ENCODE assay signal across 26 cellular contexts in the genomic region with DNA sequence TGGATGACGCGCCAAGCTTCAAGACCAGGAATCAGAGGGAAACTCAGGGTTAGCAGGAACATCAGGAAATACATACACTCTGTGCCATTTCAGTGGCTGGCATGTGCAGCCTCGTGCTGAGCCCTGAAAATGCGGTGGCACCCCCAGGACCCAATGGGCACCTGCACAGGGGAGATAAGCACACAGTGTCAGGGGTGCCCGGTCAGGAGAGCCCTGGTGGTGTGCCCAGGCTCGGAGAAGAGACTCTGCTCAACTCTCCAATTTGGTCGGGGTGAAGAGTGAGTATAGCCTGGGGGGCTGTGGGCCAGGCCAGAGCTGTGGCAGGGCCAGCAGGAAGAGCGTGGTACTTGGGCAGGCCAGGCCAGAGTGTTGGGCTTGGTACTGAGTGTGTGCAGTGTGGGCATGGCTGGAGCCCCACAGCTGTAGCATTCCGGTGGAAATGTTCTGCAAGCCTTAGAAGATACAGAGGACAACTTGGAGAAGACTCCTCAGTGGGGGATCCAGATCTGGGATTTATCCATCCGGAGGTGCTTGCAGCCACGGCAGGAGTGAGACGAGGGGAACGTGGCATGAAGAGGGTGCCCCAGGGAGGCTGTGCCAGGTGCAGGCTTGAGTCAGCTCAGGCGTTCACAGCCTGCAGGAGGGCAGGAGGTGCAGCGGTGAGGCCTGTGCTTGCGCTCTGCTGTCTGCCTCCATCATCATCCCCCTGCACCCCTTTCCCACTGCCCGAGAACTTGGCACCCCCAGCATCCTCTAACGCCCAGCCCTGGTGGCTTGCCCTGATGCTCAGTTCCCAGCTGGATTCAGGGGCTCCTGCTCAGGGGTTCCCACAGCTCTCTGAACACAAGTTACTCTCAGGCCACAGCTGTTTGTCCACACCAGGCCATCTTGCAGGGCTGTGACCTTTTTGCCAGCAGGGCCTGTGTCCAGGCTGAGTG.
A peak's percentile ranks its signal among the peaks of the same experiment; 100 is the strongest.
DNase-seq lines count a peak whose midpoint lies in the region; ATAC-seq and TF ChIP-seq lines count a peak whose summit lies in the region.
"Had no signal": no experiment of that assay in that cellular context is flagged by ENCODE, and none has a peak within 500 bp of the region (broad histone marks: within the 10 kb centered on the region; RNA-seq: fewer than 3 reads in every experiment).

No MANE protein-coding gene starts in this region.

- no peak overlapping the region for H4K8ac ChIP-seq in H9 (replicated peaks; ENCODE audit: insufficient read length, low read depth, low read length)

- no peaks in the 10 kb centered on the region; a peak in 1 of 7 replicates for H3K36me3 Mint-ChIP-seq in H9 (ENCODE audit: insufficient read depth in 1 of 3, low read depth in 3 of 3)
- H3K36me3 Mint-ChIP-seq: activated naive CD8-positive, alpha-beta T cell had no signal

- H3K9ac ChIP-seq in H9 (ENCODE audit: extremely low read depth, insufficient read length, low read length): no peak overlapping the region

- H3K9me3 ChIP-seq in DOHH2 (ENCODE audit: control insufficient read depth, insufficient read depth, low read length) (no peaks in the 10 kb centered on the region), H9 (ENCODE audit: control insufficient read depth, low read depth, low read length) (no peaks in the 10 kb centered on the region), sigmoid colon (no peaks in the 10 kb centered on the region)
- H3K9me3 ChIP-seq: lower lobe of right lung, mucosa of descending colon, Peyer's patch had no signal

- H2BK20ac ChIP-seq in H9 (ENCODE audit: low read depth, low read length, poor library complexity, severe bottlenecking): no peak overlapping the region

- no peaks in the 10 kb centered on the region for H3K9me3 Mint-ChIP-seq in H9

- no peak overlapping the region for H3T11ph ChIP-seq in H9 (ENCODE audit: low read length)

- no peak for TF ChIP-seq EP300 in sigmoid colon (IDR thresholded peaks at IDR 0.05)

- H3K4me3 Mint-ChIP-seq in H9: no peak overlapping the region; a peak in 1 of 5 replicates
- H3K4me3 Mint-ChIP-seq: activated naive CD8-positive, alpha-beta T cell had no signal

- no peaks in the 10 kb centered on the region for H3K27me3 ChIP-seq in DOHH2 (ENCODE audit: control insufficient read depth, low read length)
- no peaks in the 10 kb centered on the region for H3K27me3 ChIP-seq in H9 (ENCODE audit: insufficient read depth, low read length)
- no peaks in the 10 kb centered on the region for H3K27me3 ChIP-seq in sigmoid colon
- H3K27me3 ChIP-seq: Peyer's patch had no signal

- H3K4me1 Mint-ChIP-seq in H9: peaks cover 22 to 23% of the 10 kb centered on the region in 2 experiments

- H3K27ac ChIP-seq in DOHH2 (ENCODE audit: low read depth, low read length): peak overlapping the region; percentile 74
- no peak overlapping the region for H3K27ac ChIP-seq in H9 (ENCODE audit: insufficient read length, low read depth, low read length)
- no peak overlapping the region for H3K27ac ChIP-seq in sigmoid colon
- H3K27ac ChIP-seq: C4-2B, lower lobe of right lung, Peyer's patch had no signal

- peaks cover 43% of the 10 kb centered on the region for H3K79me2 ChIP-seq in DOHH2 (ENCODE audit: control insufficient read depth, low read length)
- no peaks in the 10 kb centered on the region for H3K79me2 ChIP-seq in H9 (ENCODE audit: insufficient read depth, low read length)

- DNase-seq in H9 (peak; percentile 13), left lobe of liver (ENCODE audit: low spot score) (peak; percentile 33), sigmoid colon (peak; percentile 40), NCI-H1930 (lab: John Stamatoyannopoulos, UW) (no peak)
- DNase-seq in stimulated activated CD4-positive, alpha-beta T cell treated with anti-CD3 and anti-CD28 coated beads, Interleukin-2, amount 100 ng/mL, for 24 hours: no peak
- DNase-seq: activated CD4-positive, alpha-beta T cell treated with anti-CD3 and anti-CD28 coated beads, Interleukin-2, amount 50 U/mL, for 48 hours; activated CD4-positive, CD25-positive, alpha-beta regulatory T cell treated with anti-CD3 and anti-CD28 coated beads, Interleukin-2, amount 50 U/mL, for 72 hours; activated CD8-positive, alpha-beta memory T cell treated with anti-CD3 and anti-CD28 coated beads, Interleukin-2, amount 50 U/mL, for 4 hours; cortex of kidney; foreskin fibroblast; GDM1; kidney; lower lobe of right lung; mucosa of descending colon; NCI-H446; NCI-H774; right cardiac atrium; SHP77 treated with DMSO at 0.1 percent for 48 hours; stimulated activated CD4-positive, alpha-beta T cell treated with anti-CD3 and anti-CD28 coated beads, Interleukin-12 subunit alpha, Interleukin-12 subunit beta, amount 100 ng/mL, for 4 hours; stimulated activated CD4-positive, alpha-beta T cell treated with anti-CD3 and anti-CD28 coated beads, Interleukin-4, amount 100 ng/mL, for 1 hour had no signal

- H3K18ac ChIP-seq in H9 (ENCODE audit: insufficient read length, low read depth, low read length): no peak overlapping the region

- no peak overlapping the region for H3K23ac ChIP-seq in H9 (ENCODE audit: insufficient read length, low read depth, low read length)

- no peak overlapping the region for H3K14ac ChIP-seq in H9 (ENCODE audit: insufficient read depth, low read length)

- H2BK12ac ChIP-seq in H9 (ENCODE audit: insufficient read length, low read depth, low read length): no peak overlapping the region

- ATAC-seq in left lobe of liver: no peak
- ATAC-seq in GM19455 (IDR thresholded peaks at IDR 0.05; ENCODE audit: unreplicated experiment): no peak
- no peak for ATAC-seq in HG03095 (IDR thresholded peaks at IDR 0.05; ENCODE audit: unreplicated experiment)
- ATAC-seq: mucosa of descending colon, right cardiac atrium had no signal

- H2AK5ac ChIP-seq in H9 (ENCODE audit: insufficient read length, low read length): no peak overlapping the region

- H4K20me1 ChIP-seq in DOHH2 (ENCODE audit: control insufficient read depth, insufficient read depth, low read depth, low read length) (no peaks in the 10 kb centered on the region), H9 (ENCODE audit: control insufficient read depth, insufficient read depth, insufficient read length) (no peaks in the 10 kb centered on the region)

- no peak overlapping the region; a peak in 1 of 7 replicates for H3K27ac Mint-ChIP-seq in H9
- H3K27ac Mint-ChIP-seq: activated naive CD8-positive, alpha-beta T cell had no signal

- no peak overlapping the region for H2BK120ac ChIP-seq in H9 (ENCODE audit: low read depth, low read length, poor library complexity, severe bottlenecking)

- no peak overlapping the region for H4K91ac ChIP-seq in H9 (ENCODE audit: insufficient read length, low read depth, low read length)

- TF ChIP-seq POLR2A in sigmoid colon (IDR thresholded peaks at IDR 0.05): no peak

- no peaks in the 10 kb centered on the region for H3K79me1 ChIP-seq in H9 (ENCODE audit: insufficient read depth, low read depth, low read length, poor library complexity, severe bottlenecking)

- peaks cover 2% of the 10 kb centered on the region; the same call in 1 of the 2 replicates for H3K27me3 Mint-ChIP-seq in H9 (ENCODE audit: low read depth)

- H3K9me2 ChIP-seq in DOHH2 (replicated peaks; ENCODE audit: control insufficient read depth, low read length): no peaks in the 10 kb centered on the region

- H2BK15ac ChIP-seq in H9 (ENCODE audit: low read depth, low read length): no peak overlapping the region

- H2BK5ac ChIP-seq in H9 (ENCODE audit: insufficient read length, low read length): no peak overlapping the region

- H2AFZ ChIP-seq in H9 (ENCODE audit: low read length): no peak overlapping the region

- H4K5ac ChIP-seq in H9 (ENCODE audit: insufficient read length, low read depth, low read length): no peak overlapping the region

- H3K4me3 ChIP-seq in DOHH2 (ENCODE audit: low read length) (peak overlapping the region; percentile 30), sigmoid colon (no peak overlapping the region)
- H3K4me3 ChIP-seq: lower lobe of right lung, mucosa of descending colon, Peyer's patch had no signal

- H3F3A ChIP-seq in DOHH2 (ENCODE audit: control insufficient read depth, insufficient read depth): no peaks in the 10 kb centered on the region; the same call in 1 of the 2 replicates

- no peak for TF ChIP-seq CTCF in DOHH2 (IDR thresholded peaks at IDR 0.05; ENCODE audit: low read depth, low read length, poor library complexity, severe bottlenecking)
- no peak for TF ChIP-seq CTCF in H9 (conservative IDR thresholded peaks at IDR 0.05)
- no peak for TF ChIP-seq CTCF in sigmoid colon (IDR thresholded peaks at IDR 0.05)

- H3K4me1 ChIP-seq in DOHH2 (ENCODE audit: control insufficient read depth, low read length): peaks cover 68% of the 10 kb centered on the region
- 0 out of 2 replicates have a peak, but pooled peaks cover 1% of the 10 kb centered on the region for H3K4me1 ChIP-seq in H9 (ENCODE audit: insufficient read depth, low read length)
- H3K4me1 ChIP-seq in sigmoid colon: no peaks in the 10 kb centered on the region
- H3K4me1 ChIP-seq: lower lobe of right lung, Peyer's patch had no signal

- H3K4me2 ChIP-seq in DOHH2 (ENCODE audit: low read length): peak overlapping the region; percentile 46
- H3K4me2 ChIP-seq in H9 (ENCODE audit: insufficient read depth, insufficient read length, low read length): no peak overlapping the region

- no peak overlapping the region for H3K56ac ChIP-seq in H9 (ENCODE audit: insufficient read length, low read depth, low read length)

- no peaks in the 10 kb centered on the region for H3K23me2 ChIP-seq in H9 (ENCODE audit: insufficient read length, low read depth, low read length, poor library complexity, severe bottlenecking)

- H3K4ac ChIP-seq in H9 (ENCODE audit: low read depth, low read length): no peak overlapping the region

- WGBS in H9 (ENCODE audit: extremely low coverage, insufficient read length, low lambda C conversion rate): no CpG with 5 or more reads among the region's 18 CpGs
- WGBS in sigmoid colon, 2 donors: 88 to 92% methylated on average over 18 of the region's 18 CpGs

- H3K36me3 ChIP-seq in DOHH2 (ENCODE audit: control insufficient read depth, low read length) (peaks cover 19% of the 10 kb centered on the region), sigmoid colon (no peaks in the 10 kb centered on the region)
- H3K36me3 ChIP-seq: lower lobe of right lung, Peyer's patch had no signal

- intact Hi-C loops in sigmoid colon (cut with DNase I): no loop called here

Comparison
In these comparisons a context has a peak if more than half of its experiments do, and no peak if none do; other contexts are left out.
1. DNase-seq: peak in H9 (single experiment), left lobe of liver (single experiment) and sigmoid colon (single experiment); none in stimulated activated CD4-positive, alpha-beta T cell treated with anti-CD3 and anti-CD28 coated beads, Interleukin-2, amount 100 ng/mL, for 24 hours (0 of 2) and NCI-H1930 (0 of 2).